In genomic region chr10:15224948-15225347, GRCh38 we compare ENCODE assay signal across 17 cellular contexts. TPM values are rescaled to one million over a fixed set of nuclear protein-coding genes. Genes with fewer than 3 reads are reported as not detected.
DNase-seq lines count a peak whose midpoint lies in the region; ATAC-seq and TF ChIP-seq lines count a peak whose summit lies in the region.
"Had no signal": no experiment of that assay in that cellular context is flagged by ENCODE, and none has a peak within 500 bp of the region (broad histone marks: within the 10 kb centered on the region; RNA-seq: fewer than 3 reads in every experiment).

No MANE protein-coding gene starts in this region.

- H3K27ac Mint-ChIP-seq in activated CD8-positive, alpha-beta T cell treated with anti-CD3 and anti-CD28 coated beads, Interleukin-2, amount 10 ng/mL, durations not matched to agents 7 days and 5 days = peak overlapping the region; percentile 22
- H3K27ac Mint-ChIP-seq in activated CD8-positive, alpha-beta T cell treated with anti-CD3 and anti-CD28 coated beads for 36 hours = no peak overlapping the region
- H3K27ac Mint-ChIP-seq: CD14-positive monocyte had no signal

- CTCF ChIA-PET in activated CD8-positive, alpha-beta T cell treated with anti-CD3 and anti-CD28 coated beads, Interleukin-2, amount 10 ng/mL, durations not matched to agents 7 days and 5 days (lab: Charles Lee) = interaction anchor here (1.5 kb wide), 1 partner anchor 16 kb away, joined by 6 read pairs; no protein-coding TSS in a partner anchor
- CTCF ChIA-PET in activated CD8-positive, alpha-beta T cell treated with anti-CD3 and anti-CD28 coated beads for 36 hours (lab: Charles Lee) = interaction anchor here (1.3 kb wide), 1 partner anchor 16 kb away, joined by 4 read pairs; no protein-coding TSS in a partner anchor
- CTCF ChIA-PET in IMR-90 (lab: Yijun Ruan, JAX) = no interaction called here

- TF ChIP-seq POLR2A in IMR-90 (IDR thresholded peaks at IDR 0.05; ENCODE audit: low read depth, low read length) = no peak

- H3K18ac ChIP-seq in IMR-90 (ENCODE audit: low read depth, low read length) = no peak overlapping the region

- H4K91ac ChIP-seq in IMR-90 (ENCODE audit: insufficient read depth, low read depth, low read length) = no peak overlapping the region

- POLR2A ChIA-PET in activated CD8-positive, alpha-beta T cell treated with anti-CD3 and anti-CD28 coated beads, Interleukin-2, amount 10 ng/mL, durations not matched to agents 7 days and 5 days (lab: Charles Lee) = no interaction called here
- POLR2A ChIA-PET in activated CD8-positive, alpha-beta T cell treated with anti-CD3 and anti-CD28 coated beads for 36 hours (lab: Charles Lee) = no interaction called here
- POLR2A ChIA-PET in IMR-90 (lab: Charles Lee; ENCODE audit: unreplicated experiment) = no interaction called here

- no peak for TF ChIP-seq CTCF in activated CD8-positive, alpha-beta T cell treated with anti-CD3 and anti-CD28 coated beads for 36 hours (IDR thresholded peaks at IDR 0.05)
- TF ChIP-seq CTCF in IMR-90 (conservative IDR thresholded peaks at IDR 0.05; ENCODE audit: low read depth, low read length) = no peak

- H2BK120ac ChIP-seq in IMR-90 (ENCODE audit: low read depth, low read length) = no peak overlapping the region

- peaks cover 6% of the 10 kb centered on the region; the same call in 1 of the 2 replicates for H3K9me1 ChIP-seq in IMR-90 (ENCODE audit: insufficient read depth, low read length)

- in situ Hi-C loops in IMR-90 (cut with MboI; ENCODE audit: low sequenced_read_pairs) = no loop called here

- ATAC-seq in activated CD8-positive, alpha-beta T cell treated with anti-CD3 and anti-CD28 coated beads, Interleukin-2, amount 10 ng/mL, durations not matched to agents 7 days and 5 days = no peak
- ATAC-seq in activated CD8-positive, alpha-beta T cell treated with anti-CD3 and anti-CD28 coated beads for 36 hours = no peak
- ATAC-seq in IMR-90 (ENCODE audit: low read depth) = no peak
- peak; percentile 78 for ATAC-seq in left colon
- ATAC-seq in GM19395 (IDR thresholded peaks at IDR 0.05; ENCODE audit: unreplicated experiment) = no peak
- ATAC-seq in HG02970 (IDR thresholded peaks at IDR 0.05; ENCODE audit: low FRiP score, unreplicated experiment) = no peak
- ATAC-seq: A549, HepG2 had no signal

- intact Hi-C loops in activated CD8-positive, alpha-beta T cell treated with anti-CD3 and anti-CD28 coated beads for 36 hours (cut with micrococcal nuclease) = no loop called here
- intact Hi-C loops in IMR-90 (cut with micrococcal nuclease) = no loop called here
- intact Hi-C loops in left colon (cut with DNase I, micrococcal nuclease) = no loop called here

- dilution Hi-C loops in IMR-90 (cut with HindIII; ENCODE audit: low sequenced_read_pairs, unreplicated experiment) = no loop called here

- no peak overlapping the region for H2AFZ ChIP-seq in IMR-90 (replicated peaks; ENCODE audit: low read length, poor library complexity)

- DNase-seq in activated CD8-positive, alpha-beta T cell treated with anti-CD3 and anti-CD28 coated beads, Interleukin-2, amount 10 ng/mL, durations not matched to agents 7 days and 5 days = no peak
- no peak for DNase-seq in activated CD8-positive, alpha-beta T cell treated with anti-CD3 and anti-CD28 coated beads for 36 hours
- DNase-seq in IMR-90 (no peak), left colon (no peak), NCI-H82 treated with DMSO at 0.1 percent for 48 hours (lab: John Stamatoyannopoulos, UW; ENCODE audit: unreplicated experiment) (no peak)
- DNase-seq: AML-193; CD4-positive, alpha-beta memory T cell; DMS153; DMS79; GDM1; H9 had no signal

- H3K4ac ChIP-seq in IMR-90 (ENCODE audit: low read depth, low read length) = peak overlapping the region; percentile 16; the same call in 1 of the 2 replicates

- H3K27me3 ChIP-seq in IMR-90 (ENCODE audit: control insufficient read depth, insufficient read depth, low read length) = no peaks in the 10 kb centered on the region

- no peak overlapping the region for H3K27ac ChIP-seq in IMR-90 (ENCODE audit: insufficient read depth, low read length)
- H3K27ac ChIP-seq: 22Rv1, A549 had no signal

- H3K4me1 ChIP-seq in IMR-90 (ENCODE audit: control insufficient read depth, insufficient read depth, low read length) = peaks cover 7% of the 10 kb centered on the region; the same call in 1 of the 2 replicates
- H3K4me1 ChIP-seq: A549 had no signal

- no peak overlapping the region for H3K23ac ChIP-seq in IMR-90 (ENCODE audit: low read depth, low read length)

- peaks cover 4 to 23% of the 10 kb centered on the region in 2 experiments; a peak in 2 of 4 replicates for H3K79me1 ChIP-seq in IMR-90 (ENCODE audit: low read depth in 1 of 2, low read length in 2 of 2)

- peaks cover 1% of the 10 kb centered on the region for H3K4me1 Mint-ChIP-seq in activated CD8-positive, alpha-beta T cell treated with anti-CD3 and anti-CD28 coated beads, Interleukin-2, amount 10 ng/mL, durations not matched to agents 7 days and 5 days (ENCODE audit: low read depth)
- no peaks in the 10 kb centered on the region for H3K4me1 Mint-ChIP-seq in activated CD8-positive, alpha-beta T cell treated with anti-CD3 and anti-CD28 coated beads for 36 hours (ENCODE audit: low read depth)
- H3K4me1 Mint-ChIP-seq: CD14-positive monocyte, H9 had no signal

- BruUV-seq in IMR-90 (replicated peaks; lab: Mats Ljungman, UMichigan) = no TSS peak

- peaks cover 16% of the 10 kb centered on the region for H3K9me3 Mint-ChIP-seq in activated CD8-positive, alpha-beta T cell treated with anti-CD3 and anti-CD28 coated beads, Interleukin-2, amount 10 ng/mL, durations not matched to agents 7 days and 5 days (ENCODE audit: insufficient read depth)
- H3K9me3 Mint-ChIP-seq in activated CD8-positive, alpha-beta T cell treated with anti-CD3 and anti-CD28 coated beads for 36 hours = peaks cover 10% of the 10 kb centered on the region

- no peak overlapping the region for H4K8ac ChIP-seq in IMR-90 (ENCODE audit: low read depth in 2 of 2, low read length in 2 of 2)

- no peak overlapping the region for H3K14ac ChIP-seq in IMR-90 (replicated peaks; ENCODE audit: low read depth, low read length)

- TF ChIP-seq RAD21 in IMR-90 (IDR thresholded peaks at IDR 0.05; ENCODE audit: low read length) = no peak

- H3K27me3 Mint-ChIP-seq in activated CD8-positive, alpha-beta T cell treated with anti-CD3 and anti-CD28 coated beads, Interleukin-2, amount 10 ng/mL, durations not matched to agents 7 days and 5 days (ENCODE audit: low read depth) = peaks cover 3% of the 10 kb centered on the region
- H3K27me3 Mint-ChIP-seq in activated CD8-positive, alpha-beta T cell treated with anti-CD3 and anti-CD28 coated beads for 36 hours = no peaks in the 10 kb centered on the region
- H3K27me3 Mint-ChIP-seq: CD4-positive, alpha-beta memory T cell had no signal

- no CpG with 5 or more reads among the region's 5 CpGs for WGBS in IMR-90 (ENCODE audit: extremely low coverage in 2 of 2, insufficient read length in 1 of 2), 2 experiments

- 0 out of 2 replicates have a peak overlapping the region, but pooled peaks have one; percentile 20 for H2AK5ac ChIP-seq in IMR-90 (ENCODE audit: low read depth, low read length)

- H3K4me3 Mint-ChIP-seq in activated CD8-positive, alpha-beta T cell treated with anti-CD3 and anti-CD28 coated beads, Interleukin-2, amount 10 ng/mL, durations not matched to agents 7 days and 5 days = no peak overlapping the region
- H3K4me3 Mint-ChIP-seq in activated CD8-positive, alpha-beta T cell treated with anti-CD3 and anti-CD28 coated beads for 36 hours = no peak overlapping the region
- H3K4me3 Mint-ChIP-seq: CD14-positive monocyte; CD4-positive, alpha-beta memory T cell; H9 had no signal

- no peaks in the 10 kb centered on the region for H4K20me1 ChIP-seq in IMR-90 (ENCODE audit: insufficient read depth, low read length)

- no peaks in the 10 kb centered on the region for H3K36me3 ChIP-seq in IMR-90 (ENCODE audit: control insufficient read depth, insufficient read depth, low read length)

- H2AK9ac ChIP-seq in IMR-90 (replicated peaks; ENCODE audit: low read depth, low read length, poor library complexity) = no peak overlapping the region

- no peak overlapping the region for H3K9ac ChIP-seq in IMR-90 (ENCODE audit: low read depth, low read length)

- no peak overlapping the region for H2BK15ac ChIP-seq in IMR-90 (ENCODE audit: low read depth, low read length)

- no peak overlapping the region for H3K4me3 ChIP-seq in IMR-90 (ENCODE audit: insufficient read depth, low read depth, low read length)
- H3K4me3 ChIP-seq: A549 had no signal

- H2BK5ac ChIP-seq in IMR-90 (ENCODE audit: low read depth, low read length, poor library complexity, severe bottlenecking) = no peak overlapping the region

- H2BK20ac ChIP-seq in IMR-90 (ENCODE audit: low read depth, low read length) = no peak overlapping the region

- no peak overlapping the region for H3K56ac ChIP-seq in IMR-90 (ENCODE audit: extremely low read depth, insufficient read depth, low read length)

- peaks cover 11% of the 10 kb centered on the region for H3K36me3 Mint-ChIP-seq in activated CD8-positive, alpha-beta T cell treated with anti-CD3 and anti-CD28 coated beads, Interleukin-2, amount 10 ng/mL, durations not matched to agents 7 days and 5 days (ENCODE audit: low read depth)
- H3K36me3 Mint-ChIP-seq in activated CD8-positive, alpha-beta T cell treated with anti-CD3 and anti-CD28 coated beads for 36 hours (ENCODE audit: low read depth) = peaks cover 9% of the 10 kb centered on the region
- H3K36me3 Mint-ChIP-seq: CD14-positive monocyte had no signal

- no peak overlapping the region for H3K4me2 ChIP-seq in IMR-90 (ENCODE audit: low read depth, low read length)
- H3K4me2 ChIP-seq: A549 had no signal

- H3K9me3 ChIP-seq in IMR-90 (ENCODE audit: control insufficient read depth, insufficient read depth, low read length) = no peaks in the 10 kb centered on the region
- H3K9me3 ChIP-seq: A549 had no signal

- H4K5ac ChIP-seq in IMR-90 (ENCODE audit: low read depth, low read length) = no peak overlapping the region

TF ChIP-seq in IMR-90, 13 proteins besides CTCF, POLR2A, EP300 and RAD21 (continues in another document):
- TF ChIP-seq SMC3 (IDR thresholded peaks at IDR 0.05; ENCODE audit: low read depth, low read length) = no peak
- TF ChIP-seq BHLHE40 (IDR thresholded peaks at IDR 0.05; ENCODE audit: low read depth, low read length) = no peak

RNA-seq across cellular contexts. Expression of gene NMT2, which starts 56.5 kb away (rescaled TPM):
- total RNA-seq in activated CD8-positive, alpha-beta T cell treated with anti-CD3 and anti-CD28 coated beads, Interleukin-2, amount 10 ng/mL, durations not matched to agents 7 days and 5 days = 10 to 100 TPM; 30.2 to 36.5 TPM
- 10 to 100 TPM; 15.9 to 16.2 TPM for total RNA-seq in activated CD8-positive, alpha-beta T cell treated with anti-CD3 and anti-CD28 coated beads for 36 hours
- total RNA-seq in IMR-90 (2012; rRNA removed) = 41.0 and 51.9 TPM in 2 replicates
- 15.5 and 18.7 TPM in 2 replicates for polyA plus RNA-seq in IMR-90 (2012; rRNA removed)
- polyA plus RNA-seq in IMR-90 (2012; cell fraction: cytosol; rRNA removed) = 5.5 and 9.5 TPM in 2 replicates
- 6.7 and 28.2 TPM in 2 replicates for polyA plus RNA-seq in IMR-90 (2012; cell fraction: nucleus; rRNA removed; ENCODE audit: low replicate concordance)
- 10 to 100 TPM; 19.1 to 21.3 TPM for total RNA-seq in left colon
